Comparison of ENCODE assay signal across 9 cellular contexts in genomic region chr21:41876928-41877652, GRCh38. TPM values are rescaled to one million over a fixed set of nuclear protein-coding genes. Genes with fewer than 3 reads are reported as not detected.
DNase-seq lines count a peak whose midpoint lies in the region; ATAC-seq, FAIRE-seq and TF ChIP-seq lines count a peak whose summit lies in the region.
"Had no signal": no experiment of that assay in that cellular context is flagged by ENCODE, and none has a peak within 500 bp of the region (broad histone marks: within the 10 kb centered on the region; RNA-seq: fewer than 3 reads in every experiment).

No MANE protein-coding gene starts in this region.

- peak overlapping the region in 1 of 2 donors; percentile 34 for H3K9ac ChIP-seq in kidney (ENCODE audit: low read length in 2 of 2)

- H3K36me3 ChIP-seq in A673 (ENCODE audit: insufficient read depth, low read length, poor library complexity, severe bottlenecking) = no peaks in the 10 kb centered on the region
- no peaks in the 10 kb centered on the region for H3K36me3 ChIP-seq in kidney (ENCODE audit: control insufficient read depth in 1 of 2, insufficient read depth in 2 of 2, low read length in 2 of 2)
- H3K36me3 ChIP-seq: gastrocnemius medialis had no signal

- peaks cover 26% of the 10 kb centered on the region for H3K4me1 Mint-ChIP-seq in activated naive CD8-positive, alpha-beta T cell (ENCODE audit: low read depth)
- H3K4me1 Mint-ChIP-seq in mesothelial cell of epicardium = peaks cover 14% of the 10 kb centered on the region

- intact Hi-C loops in A673 (cut with micrococcal nuclease; ENCODE audit: unreplicated experiment) (no loop called here), kidney (cut with DNase I) (no loop called here)

- FAIRE-seq in kidney (lab: Jason Lieb, UNC) = no peak

- no peak for TF ChIP-seq CTCF in A673 (conservative IDR thresholded peaks at IDR 0.05; ENCODE audit: low read depth, low read length)
- peak; percentile 2 for TF ChIP-seq CTCF in GM20000 (IDR thresholded peaks at IDR 0.05; ENCODE audit: extremely low read depth, missing control alignments)
- TF ChIP-seq CTCF in mesothelial cell of epicardium (IDR thresholded peaks at IDR 0.05; ENCODE audit: unreplicated experiment) = no peak
- no peak for TF ChIP-seq CTCF in kidney (IDR thresholded peaks at IDR 0.05; ENCODE audit: borderline replicate concordance, extremely low read depth, insufficient read depth)

- H3K4me1 ChIP-seq in A673 (ENCODE audit: insufficient read depth, low read length, poor library complexity, severe bottlenecking) = peaks cover 13% of the 10 kb centered on the region
- peaks cover 0 to 3% of the 10 kb centered on the region in 2 donors for H3K4me1 ChIP-seq in kidney (ENCODE audit: control insufficient read depth in 1 of 2, insufficient read depth in 1 of 2, low read depth in 1 of 2, low read length in 2 of 2)

- peak overlapping the region; percentile 91 for H3K4me3 Mint-ChIP-seq in activated naive CD8-positive, alpha-beta T cell
- H3K4me3 Mint-ChIP-seq in mesothelial cell of epicardium = peak overlapping the region; percentile 74

- peak overlapping the region; percentile 95 for H3K27ac Mint-ChIP-seq in activated naive CD8-positive, alpha-beta T cell
- H3K27ac Mint-ChIP-seq in mesothelial cell of epicardium = peak overlapping the region; percentile 69

- no peaks in the 10 kb centered on the region for H3K9me3 ChIP-seq in A673 (ENCODE audit: low read depth, low read length, poor library complexity, severe bottlenecking)
- H3K9me3 ChIP-seq in kidney (ENCODE audit: control insufficient read depth in 1 of 2, low read length in 2 of 2) = no peaks in the 10 kb centered on the region
- H3K9me3 ChIP-seq: gastrocnemius medialis had no signal

- DNase-seq in A673 (ENCODE audit: low spot score) (no peak), GM20000 (ENCODE audit: low spot score) (no peak), mesothelial cell of epicardium (ENCODE audit: low spot score in 2 of 2, unreplicated experiment in 2 of 2) (no peak), left lobe of liver (ENCODE audit: low spot score) (no peak), kidney (no peak)

- H3K27ac ChIP-seq in A673 (ENCODE audit: low read depth, low read length, poor library complexity, severe bottlenecking) (no peak overlapping the region), kidney (ENCODE audit: low read depth in 2 of 2, low read length in 2 of 2) (no peak overlapping the region)

- H3K36me3 Mint-ChIP-seq in activated naive CD8-positive, alpha-beta T cell = peaks cover 2% of the 10 kb centered on the region
- peaks cover 1% of the 10 kb centered on the region for H3K36me3 Mint-ChIP-seq in mesothelial cell of epicardium

- BruUV-seq in A673 (replicated peaks; lab: Mats Ljungman, UMichigan) = no TSS peak

- H3K4me3 ChIP-seq in A673 (ENCODE audit: low read depth, low read length, poor library complexity, severe bottlenecking) (peak overlapping the region; percentile 81), kidney (ENCODE audit: low read length in 2 of 2) (peak overlapping the region in 1 of 2 donors; percentile 86)

- no peaks in the 10 kb centered on the region for H3K9me3 Mint-ChIP-seq in activated naive CD8-positive, alpha-beta T cell (ENCODE audit: low read depth)
- no peaks in the 10 kb centered on the region for H3K9me3 Mint-ChIP-seq in mesothelial cell of epicardium

- no peaks in the 10 kb centered on the region for H3K27me3 Mint-ChIP-seq in activated naive CD8-positive, alpha-beta T cell
- H3K27me3 Mint-ChIP-seq in mesothelial cell of epicardium (ENCODE audit: low read depth) = no peaks in the 10 kb centered on the region

- no peak for ATAC-seq in left lobe of liver
- ATAC-seq in activated CD4-positive, CD25-positive, alpha-beta regulatory T cell treated with anti-CD3 and anti-CD28 coated beads, Interleukin-2, amount 50 U/mL, for 24 hours = no peak
- ATAC-seq in HG03025 (IDR thresholded peaks at IDR 0.05; ENCODE audit: low FRiP score, unreplicated experiment) = no peak
- ATAC-seq: gastrocnemius medialis had no signal

- CTCF ChIA-PET in A673 (lab: Charles Lee) = no interaction called here

- POLR2A ChIA-PET in A673 (lab: Charles Lee; ENCODE audit: low non-redundant PET) = interaction anchor here (0.7 kb wide), 1 partner anchor 268 kb away, joined by 3 read pairs; no protein-coding TSS in a partner anchor

- no peaks in the 10 kb centered on the region for H3K27me3 ChIP-seq in A673 (replicated peaks; ENCODE audit: insufficient read depth, low read depth, low read length, poor library complexity)
- H3K27me3 ChIP-seq: gastrocnemius medialis had no signal

RNA-seq across cellular contexts. Expression of gene PRDM15, which starts 2.1 kb away (rescaled TPM):
- total RNA-seq in A673 (2021) (16.7 and 17.8 TPM in 2 replicates), mesothelial cell of epicardium (9.7 to 12.0 TPM (median 10.9 TPM) in 3 replicates), left lobe of liver (3.2 TPM), kidney (8.4 TPM)
- polyA plus RNA-seq in kidney (ENCODE audit: insufficient read depth, low read depth, low replicate concordance) = 1.3 TPM
